ENCODE assay signal across 1 cellular context in genomic region chr4:86791126-86791525, GRCh38.
TF ChIP-seq lines count a peak whose summit lies in the region.

No MANE protein-coding gene starts in this region.

TF ChIP-seq in HepG2, 621 proteins besides CTCF, POLR2A, EP300 and RAD21 (continued from another document and continues in another):
- TF ChIP-seq, protein P1, sequence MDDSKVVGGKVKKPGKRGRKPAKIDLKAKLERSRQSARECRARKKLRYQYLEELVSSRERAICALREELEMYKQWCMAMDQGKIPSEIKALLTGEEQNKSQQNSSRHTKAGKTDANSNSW (CRISPR knock-in tag; IDR thresholded peaks at IDR 0.05; ENCODE audit: borderline replicate concordance) = no peak
- TF ChIP-seq, protein P2, sequence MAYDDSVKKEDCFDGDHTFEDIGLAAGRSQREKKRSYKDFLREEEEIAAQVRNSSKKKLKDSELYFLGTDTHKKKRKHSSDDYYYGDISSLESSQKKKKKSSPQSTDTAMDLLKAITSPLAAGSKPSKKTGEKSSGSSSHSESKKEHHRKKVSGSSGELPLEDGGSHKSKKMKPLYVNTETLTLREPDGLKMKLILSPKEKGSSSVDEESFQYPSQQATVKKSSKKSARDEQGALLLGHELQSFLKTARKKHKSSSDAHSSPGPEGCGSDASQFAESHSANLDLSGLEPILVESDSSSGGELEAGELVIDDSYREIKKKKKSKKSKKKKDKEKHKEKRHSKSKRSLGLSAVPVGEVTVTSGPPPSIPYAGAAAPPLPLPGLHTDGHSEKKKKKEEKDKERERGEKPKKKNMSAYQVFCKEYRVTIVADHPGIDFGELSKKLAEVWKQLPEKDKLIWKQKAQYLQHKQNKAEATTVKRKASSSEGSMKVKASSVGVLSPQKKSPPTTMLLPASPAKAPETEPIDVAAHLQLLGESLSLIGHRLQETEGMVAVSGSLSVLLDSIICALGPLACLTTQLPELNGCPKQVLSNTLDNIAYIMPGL (CRISPR knock-in tag; IDR thresholded peaks at IDR 0.05; ENCODE audit: borderline replicate concordance in 1 of 2, low read depth in 1 of 2) = peak; percentile 58 to 74; a peak in 3 of 4 replicates
- TF ChIP-seq SCMH1 (CRISPR knock-in tag; IDR thresholded peaks at IDR 0.05; ENCODE audit: borderline replicate concordance) = no peak
- TF ChIP-seq ZNF276 (CRISPR knock-in tag; IDR thresholded peaks at IDR 0.05; ENCODE audit: low read depth) = no peak
- no peak for TF ChIP-seq PLRG1 (conservative IDR thresholded peaks at IDR 0.05)
- TF ChIP-seq GABPA (IDR thresholded peaks at IDR 0.05; ENCODE audit: low read depth, low read length) = no peak
- TF ChIP-seq GABPA (CRISPR knock-in tag; IDR thresholded peaks at IDR 0.05; ENCODE audit: low read depth) = no peak
- 0 out of 2 replicates have a peak, but pooled peaks have one; percentile 38 for TF ChIP-seq ZNF230 (CRISPR knock-in tag; IDR thresholded peaks at IDR 0.05)
- TF ChIP-seq, protein P3, sequence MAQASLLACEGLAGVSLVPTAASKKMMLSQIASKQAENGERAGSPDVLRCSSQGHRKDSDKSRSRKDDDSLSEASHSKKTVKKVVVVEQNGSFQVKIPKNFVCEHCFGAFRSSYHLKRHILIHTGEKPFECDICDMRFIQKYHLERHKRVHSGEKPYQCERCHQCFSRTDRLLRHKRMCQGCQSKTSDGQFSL (CRISPR knock-in tag; IDR thresholded peaks at IDR 0.05) = no peak
- TF ChIP-seq, protein P4, sequence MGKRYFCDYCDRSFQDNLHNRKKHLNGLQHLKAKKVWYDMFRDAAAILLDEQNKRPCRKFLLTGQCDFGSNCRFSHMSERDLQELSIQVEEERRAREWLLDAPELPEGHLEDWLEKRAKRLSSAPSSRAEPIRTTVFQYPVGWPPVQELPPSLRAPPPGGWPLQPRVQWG (CRISPR knock-in tag; IDR thresholded peaks at IDR 0.05; ENCODE audit: borderline replicate concordance, low read depth) = no peak
- TF ChIP-seq ZNF609 (CRISPR knock-in tag; IDR thresholded peaks at IDR 0.05; ENCODE audit: borderline replicate concordance) = no peak
- TF ChIP-seq, protein P5, sequence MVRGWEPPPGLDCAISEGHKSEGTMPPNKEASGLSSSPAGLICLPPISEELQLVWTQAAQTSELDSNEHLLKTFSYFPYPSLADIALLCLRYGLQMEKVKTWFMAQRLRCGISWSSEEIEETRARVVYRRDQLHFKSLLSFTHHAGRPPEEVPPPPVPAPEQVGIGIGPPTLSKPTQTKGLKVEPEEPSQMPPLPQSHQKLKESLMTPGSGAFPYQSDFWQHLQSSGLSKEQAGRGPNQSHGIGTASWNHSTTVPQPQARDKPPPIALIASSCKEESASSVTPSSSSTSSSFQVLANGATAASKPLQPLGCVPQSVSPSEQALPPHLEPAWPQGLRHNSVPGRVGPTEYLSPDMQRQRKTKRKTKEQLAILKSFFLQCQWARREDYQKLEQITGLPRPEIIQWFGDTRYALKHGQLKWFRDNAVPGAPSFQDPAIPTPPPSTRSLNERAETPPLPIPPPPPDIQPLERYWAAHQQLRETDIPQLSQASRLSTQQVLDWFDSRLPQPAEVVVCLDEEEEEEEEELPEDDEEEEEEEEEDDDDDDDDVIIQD (CRISPR knock-in tag; IDR thresholded peaks at IDR 0.05; ENCODE audit: low read depth) = no peak
- 0 out of 2 replicates have a peak, but pooled peaks have one; percentile 51 for TF ChIP-seq RFXAP (CRISPR knock-in tag; IDR thresholded peaks at IDR 0.05; ENCODE audit: borderline replicate concordance)
- no peak for TF ChIP-seq ZBTB20 (CRISPR knock-in tag; IDR thresholded peaks at IDR 0.05; ENCODE audit: borderline replicate concordance, low read depth)
- TF ChIP-seq ZNF570 (CRISPR knock-in tag; IDR thresholded peaks at IDR 0.05; ENCODE audit: borderline replicate concordance) = no peak
- TF ChIP-seq, protein P6, sequence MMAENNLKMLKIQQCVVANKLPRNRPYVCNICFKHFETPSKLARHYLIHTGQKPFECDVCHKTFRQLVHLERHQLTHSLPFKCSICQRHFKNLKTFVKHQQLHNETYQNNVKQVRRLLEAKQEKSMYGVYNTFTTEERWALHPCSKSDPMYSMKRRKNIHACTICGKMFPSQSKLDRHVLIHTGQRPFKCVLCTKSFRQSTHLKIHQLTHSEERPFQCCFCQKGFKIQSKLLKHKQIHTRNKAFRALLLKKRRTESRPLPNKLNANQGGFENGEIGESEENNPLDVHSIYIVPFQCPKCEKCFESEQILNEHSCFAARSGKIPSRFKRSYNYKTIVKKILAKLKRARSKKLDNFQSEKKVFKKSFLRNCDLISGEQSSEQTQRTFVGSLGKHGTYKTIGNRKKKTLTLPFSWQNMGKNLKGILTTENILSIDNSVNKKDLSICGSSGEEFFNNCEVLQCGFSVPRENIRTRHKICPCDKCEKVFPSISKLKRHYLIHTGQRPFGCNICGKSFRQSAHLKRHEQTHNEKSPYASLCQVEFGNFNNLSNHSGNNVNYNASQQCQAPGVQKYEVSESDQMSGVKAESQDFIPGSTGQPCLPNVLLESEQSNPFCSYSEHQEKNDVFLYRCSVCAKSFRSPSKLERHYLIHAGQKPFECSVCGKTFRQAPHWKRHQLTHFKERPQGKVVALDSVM (CRISPR knock-in tag; IDR thresholded peaks at IDR 0.05) = no peak
- 0 out of 2 replicates have a peak, but pooled peaks have one; percentile 77 for TF ChIP-seq ZNF513 (CRISPR knock-in tag; conservative IDR thresholded peaks at IDR 0.05)
- TF ChIP-seq THAP11 (CRISPR knock-in tag; IDR thresholded peaks at IDR 0.05) = no peak
- 0 out of 2 replicates have a peak, but pooled peaks have one; percentile 41 for TF ChIP-seq ZNF331 (CRISPR knock-in tag; IDR thresholded peaks at IDR 0.05)
- TF ChIP-seq ZNF788 (CRISPR knock-in tag; IDR thresholded peaks at IDR 0.05; ENCODE audit: borderline replicate concordance) = peak; percentile 38; the same call in 1 of the 2 replicates
- TF ChIP-seq KAT2B (IDR thresholded peaks at IDR 0.05; ENCODE audit: borderline replicate concordance, low read depth, low read length) = no peak
- no peak for TF ChIP-seq ZSCAN9 (CRISPR knock-in tag; IDR thresholded peaks at IDR 0.05; ENCODE audit: borderline replicate concordance)
- TF ChIP-seq, protein P7, sequence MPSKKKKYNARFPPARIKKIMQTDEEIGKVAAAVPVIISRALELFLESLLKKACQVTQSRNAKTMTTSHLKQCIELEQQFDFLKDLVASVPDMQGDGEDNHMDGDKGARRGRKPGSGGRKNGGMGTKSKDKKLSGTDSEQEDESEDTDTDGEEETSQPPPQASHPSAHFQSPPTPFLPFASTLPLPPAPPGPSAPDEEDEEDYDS (CRISPR knock-in tag; IDR thresholded peaks at IDR 0.05) = no peak
- TF ChIP-seq, protein P8, sequence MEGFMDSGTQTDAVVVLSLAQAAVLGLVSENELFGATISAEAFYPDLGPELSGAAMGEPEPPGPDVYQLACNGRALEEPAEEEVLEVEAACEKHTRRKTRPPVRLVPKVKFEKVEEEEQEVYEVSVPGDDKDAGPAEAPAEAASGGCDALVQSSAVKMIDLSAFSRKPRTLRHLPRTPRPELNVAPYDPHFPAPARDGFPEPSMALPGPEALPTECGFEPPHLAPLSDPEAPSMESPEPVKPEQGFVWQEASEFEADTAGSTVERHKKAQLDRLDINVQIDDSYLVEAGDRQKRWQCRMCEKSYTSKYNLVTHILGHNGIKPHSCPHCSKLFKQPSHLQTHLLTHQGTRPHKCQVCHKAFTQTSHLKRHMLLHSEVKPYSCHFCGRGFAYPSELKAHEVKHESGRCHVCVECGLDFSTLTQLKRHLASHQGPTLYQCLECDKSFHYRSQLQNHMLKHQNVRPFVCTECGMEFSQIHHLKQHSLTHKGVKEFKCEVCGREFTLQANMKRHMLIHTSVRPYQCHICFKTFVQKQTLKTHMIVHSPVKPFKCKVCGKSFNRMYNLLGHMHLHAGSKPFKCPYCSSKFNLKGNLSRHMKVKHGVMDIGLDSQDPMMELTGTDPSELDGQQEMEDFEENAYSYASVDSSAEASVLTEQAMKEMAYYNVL (CRISPR knock-in tag; IDR thresholded peaks at IDR 0.05; ENCODE audit: borderline replicate concordance) = no peak
- TF ChIP-seq, protein P9, sequence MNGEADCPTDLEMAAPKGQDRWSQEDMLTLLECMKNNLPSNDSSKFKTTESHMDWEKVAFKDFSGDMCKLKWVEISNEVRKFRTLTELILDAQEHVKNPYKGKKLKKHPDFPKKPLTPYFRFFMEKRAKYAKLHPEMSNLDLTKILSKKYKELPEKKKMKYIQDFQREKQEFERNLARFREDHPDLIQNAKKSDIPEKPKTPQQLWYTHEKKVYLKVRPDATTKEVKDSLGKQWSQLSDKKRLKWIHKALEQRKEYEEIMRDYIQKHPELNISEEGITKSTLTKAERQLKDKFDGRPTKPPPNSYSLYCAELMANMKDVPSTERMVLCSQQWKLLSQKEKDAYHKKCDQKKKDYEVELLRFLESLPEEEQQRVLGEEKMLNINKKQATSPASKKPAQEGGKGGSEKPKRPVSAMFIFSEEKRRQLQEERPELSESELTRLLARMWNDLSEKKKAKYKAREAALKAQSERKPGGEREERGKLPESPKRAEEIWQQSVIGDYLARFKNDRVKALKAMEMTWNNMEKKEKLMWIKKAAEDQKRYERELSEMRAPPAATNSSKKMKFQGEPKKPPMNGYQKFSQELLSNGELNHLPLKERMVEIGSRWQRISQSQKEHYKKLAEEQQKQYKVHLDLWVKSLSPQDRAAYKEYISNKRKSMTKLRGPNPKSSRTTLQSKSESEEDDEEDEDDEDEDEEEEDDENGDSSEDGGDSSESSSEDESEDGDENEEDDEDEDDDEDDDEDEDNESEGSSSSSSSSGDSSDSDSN (CRISPR knock-in tag; IDR thresholded peaks at IDR 0.05) = no peak
- no peak for TF ChIP-seq ZNF775 (CRISPR knock-in tag; IDR thresholded peaks at IDR 0.05; ENCODE audit: borderline replicate concordance)
- TF ChIP-seq, protein P10, sequence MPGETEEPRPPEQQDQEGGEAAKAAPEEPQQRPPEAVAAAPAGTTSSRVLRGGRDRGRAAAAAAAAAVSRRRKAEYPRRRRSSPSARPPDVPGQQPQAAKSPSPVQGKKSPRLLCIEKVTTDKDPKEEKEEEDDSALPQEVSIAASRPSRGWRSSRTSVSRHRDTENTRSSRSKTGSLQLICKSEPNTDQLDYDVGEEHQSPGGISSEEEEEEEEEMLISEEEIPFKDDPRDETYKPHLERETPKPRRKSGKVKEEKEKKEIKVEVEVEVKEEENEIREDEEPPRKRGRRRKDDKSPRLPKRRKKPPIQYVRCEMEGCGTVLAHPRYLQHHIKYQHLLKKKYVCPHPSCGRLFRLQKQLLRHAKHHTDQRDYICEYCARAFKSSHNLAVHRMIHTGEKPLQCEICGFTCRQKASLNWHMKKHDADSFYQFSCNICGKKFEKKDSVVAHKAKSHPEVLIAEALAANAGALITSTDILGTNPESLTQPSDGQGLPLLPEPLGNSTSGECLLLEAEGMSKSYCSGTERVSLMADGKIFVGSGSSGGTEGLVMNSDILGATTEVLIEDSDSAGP (CRISPR knock-in tag; IDR thresholded peaks at IDR 0.05; ENCODE audit: borderline replicate concordance) = peak; percentile 48; the same call in 1 of the 2 replicates
- 0 out of 2 replicates have a peak, but pooled peaks have one; percentile 52 for TF ChIP-seq SMAD3 (CRISPR knock-in tag; IDR thresholded peaks at IDR 0.05)
